Comparison of ENCODE assay signal across 1 cellular context in genomic region chr13:21529102-21529893, GRCh38.
A peak's percentile ranks its signal among the peaks of the same experiment; 100 is the strongest.
TF ChIP-seq lines count a peak whose summit lies in the region.

No MANE protein-coding gene starts in this region.

TF ChIP-seq in K562, 482 proteins besides CTCF, POLR2A, EP300 and RAD21:
- no peak for TF ChIP-seq ZNF436 (CRISPR knock-in tag; IDR thresholded peaks at IDR 0.05)
- no peak for TF ChIP-seq SRSF3 (IDR thresholded peaks at IDR 0.05; ENCODE audit: insufficient read depth, low read length)
- TF ChIP-seq TFAP4 (CRISPR knock-in tag; IDR thresholded peaks at IDR 0.05; ENCODE audit: borderline replicate concordance): no peak
- no peak for TF ChIP-seq ZNF785 (CRISPR knock-in tag; IDR thresholded peaks at IDR 0.05)
- no peak for TF ChIP-seq ZNF584 (CRISPR knock-in tag; IDR thresholded peaks at IDR 0.05; ENCODE audit: low read depth)
- no peak for TF ChIP-seq ZNF263 (CRISPR knock-in tag; IDR thresholded peaks at IDR 0.05; ENCODE audit: borderline replicate concordance)
- peak; percentile 14; the same call in 1 of the 2 replicates for TF ChIP-seq ESRRA (IDR thresholded peaks at IDR 0.05; ENCODE audit: borderline replicate concordance, low read depth)
